In the genomic region with DNA sequence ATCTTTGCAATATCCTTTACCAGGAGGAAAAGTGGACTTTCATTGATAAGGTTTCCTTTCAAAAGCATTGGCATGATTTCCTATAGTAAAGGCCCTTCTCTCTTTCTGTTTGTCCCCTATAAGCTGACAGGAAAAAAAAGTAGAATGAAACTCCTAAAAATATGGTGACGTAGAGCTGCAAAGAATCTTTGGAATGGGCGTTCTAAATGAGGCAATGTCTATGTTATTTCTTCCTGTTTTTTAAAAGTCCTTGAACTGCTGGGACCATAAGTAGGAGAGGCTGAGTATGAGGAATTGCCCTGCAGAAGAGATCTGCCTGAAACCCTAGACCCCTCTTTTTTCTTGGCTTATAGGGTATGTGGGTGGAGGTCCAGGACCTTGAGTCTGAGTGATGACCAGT, we compare ENCODE assay signal across 22 cellular contexts. TPM values are rescaled to one million over a fixed set of nuclear protein-coding genes. Genes with fewer than 3 reads are reported as not detected.
A peak's percentile ranks its signal among the peaks of the same experiment; 100 is the strongest.
DNase-seq lines count a peak whose midpoint lies in the region; ATAC-seq, FAIRE-seq and TF ChIP-seq lines count a peak whose summit lies in the region.
"Had no signal": no experiment of that assay in that cellular context is flagged by ENCODE, and none has a peak within 500 bp of the region (broad histone marks: within the 10 kb centered on the region; RNA-seq: fewer than 3 reads in every experiment).

No MANE protein-coding gene starts in this region.

- H4K20me1 ChIP-seq in mammary epithelial cell (ENCODE audit: insufficient read depth, low read length) (no peaks in the 10 kb centered on the region), keratinocyte (ENCODE audit: control insufficient read depth, extremely low read depth, insufficient read depth, low read length) (no peaks in the 10 kb centered on the region)

- TF ChIP-seq POLR2A in breast epithelium (IDR thresholded peaks at IDR 0.05), result no peak

- peak; percentile 9 for FAIRE-seq in keratinocyte (lab: Jason Lieb, UNC)

- H3K36me3 ChIP-seq in mammary epithelial cell (ENCODE audit: insufficient read depth, low read length) (no peaks in the 10 kb centered on the region), breast epithelium (no peaks in the 10 kb centered on the region), keratinocyte (ENCODE audit: control insufficient read depth in 2 of 2, extremely low read depth in 1 of 2, insufficient read depth in 2 of 2, low read length in 2 of 2) (no peaks in the 10 kb centered on the region), tibial artery (no peaks in the 10 kb centered on the region)
- H3K36me3 ChIP-seq: gastrocnemius medialis, Peyer's patch had no signal

- WGBS in mammary epithelial cell (ENCODE audit: low coverage, missing lambda C conversion rate), result 100% methylated on average over 2 of the region's 2 CpGs

- dilution Hi-C loops in mammary epithelial cell (cut with HindIII; ENCODE audit: low sequenced_read_pairs) (no loop called here), keratinocyte (cut with MboI; ENCODE audit: extremely low pct_ligation_motif_present, low sequenced_read_pairs) (loop anchor here (25.0 kb wide), 1 partner anchor 168 kb away; no protein-coding TSS in a partner anchor)

- intact Hi-C loops in mammary epithelial cell (cut with micrococcal nuclease), result no loop called here
- intact Hi-C loops in breast epithelium (cut with DNase I; ENCODE audit: low total_unique reads), result no loop called here
- intact Hi-C loops in tibial artery (cut with DNase I; ENCODE audit: low total_unique reads), result no loop called here

- no peaks in the 10 kb centered on the region for H3K79me2 ChIP-seq in mammary epithelial cell (ENCODE audit: insufficient read depth, low read length)
- no peaks in the 10 kb centered on the region for H3K79me2 ChIP-seq in keratinocyte (ENCODE audit: control insufficient read depth, insufficient read depth, low read length)

- H3K4me3 ChIP-seq in mammary epithelial cell (replicated peaks in 1 of 3; ENCODE audit: insufficient read depth in 1 of 3, low read depth in 2 of 3, low read length in 3 of 3) (no peak overlapping the region), breast epithelium (no peak overlapping the region), choroid plexus epithelial cell (ENCODE audit: low read depth, low read length) (no peak overlapping the region), keratinocyte (ENCODE audit: control insufficient read depth in 2 of 3, extremely low read depth in 1 of 3, insufficient read depth in 2 of 3, low read depth in 1 of 3, low read length in 3 of 3) (no peak overlapping the region), tibial artery (no peak overlapping the region)
- H3K4me3 ChIP-seq: gastrocnemius medialis, Peyer's patch had no signal

- no peaks in the 10 kb centered on the region for H3K27me3 ChIP-seq in mammary epithelial cell (ENCODE audit: insufficient read depth, low read length)
- H3K27me3 ChIP-seq in breast epithelium, result no peaks in the 10 kb centered on the region
- H3K27me3 ChIP-seq in keratinocyte (ENCODE audit: control insufficient read depth, extremely low read depth, insufficient read depth, low read length), result no peaks in the 10 kb centered on the region
- no peaks in the 10 kb centered on the region for H3K27me3 ChIP-seq in tibial artery
- H3K27me3 ChIP-seq: BE2C, gastrocnemius medialis, Peyer's patch had no signal

- H3K27ac ChIP-seq in mammary epithelial cell (ENCODE audit: insufficient read depth, low read depth, low read length), result peak overlapping the region; percentile 85
- peak overlapping the region in 1 of 2 donors; percentile 55 for H3K27ac ChIP-seq in breast epithelium
- no peak overlapping the region for H3K27ac ChIP-seq in keratinocyte (ENCODE audit: control insufficient read depth, insufficient read depth, low read length)
- H3K27ac ChIP-seq in tibial artery, result peak overlapping the region; percentile 41 to 65
- H3K27ac ChIP-seq: gastrocnemius medialis, Peyer's patch had no signal

- H3K9me3 ChIP-seq in mammary epithelial cell (replicated peaks; ENCODE audit: insufficient read depth, low read length) (no peaks in the 10 kb centered on the region), breast epithelium (no peaks in the 10 kb centered on the region), keratinocyte (ENCODE audit: control insufficient read depth, low read depth, low read length) (no peaks in the 10 kb centered on the region), tibial artery (no peaks in the 10 kb centered on the region)
- H3K9me3 ChIP-seq: BE2C, Caco-2, gastrocnemius medialis, Peyer's patch had no signal

- ATAC-seq in HG03520 (IDR thresholded peaks at IDR 0.05; ENCODE audit: unreplicated experiment), result no peak
- ATAC-seq: activated CD8-positive, alpha-beta T cell treated with anti-CD3 and anti-CD28 coated beads, Interleukin-2, amount 10 ng/mL, durations not matched to agents 7 days and 5 days; gastrocnemius medialis had no signal

- CTCF ChIA-PET in mammary epithelial cell (lab: Charles Lee; ENCODE audit: low non-redundant PET), result no interaction called here

- in situ Hi-C loops in mammary epithelial cell (cut with MboI; ENCODE audit: low sequenced_read_pairs in 2 of 2), result no loop called here
- in situ Hi-C loops in ACHN (cut with HindIII; ENCODE audit: low pct_ligation_motif_present, low pct_unique_long_range_greater_than_20kb, low sequenced_read_pairs), result no loop called here

- H3K9ac ChIP-seq in mammary epithelial cell (ENCODE audit: insufficient read depth, low read length) (no peak overlapping the region), keratinocyte (ENCODE audit: control insufficient read depth, extremely low read depth, insufficient read depth, low read length) (no peak overlapping the region)

- no peak overlapping the region for H2AFZ ChIP-seq in mammary epithelial cell (ENCODE audit: low read depth, low read length)
- no peak overlapping the region for H2AFZ ChIP-seq in keratinocyte (ENCODE audit: control insufficient read depth, low read length)

- no peak overlapping the region for H3K4me2 ChIP-seq in mammary epithelial cell (ENCODE audit: insufficient read depth, low read depth, low read length)
- no peak overlapping the region for H3K4me2 ChIP-seq in keratinocyte (ENCODE audit: control insufficient read depth, extremely low read depth, insufficient read depth, low read depth, low read length)

- DNase-seq in mammary epithelial cell (no peak), breast epithelium (ENCODE audit: low spot score in 2 of 2) (no peak), choroid plexus epithelial cell (ENCODE audit: low read depth) (peak; percentile 82), keratinocyte (ENCODE audit: low read depth, low spot score) (no peak), tibial artery (no peak), activated gamma-delta T cell (lab: John Stamatoyannopoulos, UW) (no peak), ACHN (no peak)
- DNase-seq: 8988T; activated CD8-positive, alpha-beta T cell treated with anti-CD3 and anti-CD28 coated beads, Interleukin-2, amount 10 ng/mL, durations not matched to agents 7 days and 5 days; activated naive CD4-positive, alpha-beta T cell treated with anti-CD3 and anti-CD28 coated beads for 36 hours; activated T-cell treated with anti-CD3 and anti-CD28 coated beads, Interleukin-2, amount 50 U/mL, for 1 hour; BE2C; Caco-2; gastrocnemius medialis; H7; left cardiac atrium; NCI-H1092; NCI-H2029 treated with DMSO at 0.1 percent for 48 hours; NK-92 treated with Interleukin-12 subunit alpha and Interleukin-12 subunit beta, amount 100 ng/mL, for 24 hours; Peyer's patch had no signal

- H3K9me1 ChIP-seq in keratinocyte (ENCODE audit: control insufficient read depth, extremely low read depth, insufficient read depth, low read length), result no peaks in the 10 kb centered on the region

- TF ChIP-seq CTCF in mammary epithelial cell (conservative IDR thresholded peaks at IDR 0.05 in 1 of 2, IDR thresholded peaks at IDR 0.05 in 1 of 2; ENCODE audit: extremely low read depth in 1 of 2, insufficient read depth in 1 of 2, low read depth in 1 of 2, low read length in 2 of 2), result no peak
- TF ChIP-seq CTCF in breast epithelium (IDR thresholded peaks at IDR 0.05), result no peak
- TF ChIP-seq CTCF in choroid plexus epithelial cell (conservative IDR thresholded peaks at IDR 0.05; ENCODE audit: low read depth, low read length), result no peak
- TF ChIP-seq CTCF in keratinocyte (optimal IDR thresholded peaks at IDR 0.05 in 1 of 3, IDR thresholded peaks at IDR 0.05 in 1 of 3, conservative IDR thresholded peaks at IDR 0.05 in 1 of 3; ENCODE audit: extremely low read depth in 1 of 3, insufficient read depth in 2 of 3, low read length in 3 of 3), result no peak
- TF ChIP-seq CTCF in tibial artery (IDR thresholded peaks at IDR 0.05), result no peak

- no TSS peak for BruUV-seq in mammary epithelial cell (replicated peaks; lab: Mats Ljungman, UMichigan)

- H3K4me1 ChIP-seq in mammary epithelial cell (ENCODE audit: insufficient read depth, low read length), result peaks cover 67% of the 10 kb centered on the region
- H3K4me1 ChIP-seq in breast epithelium, result no peaks in the 10 kb centered on the region
- peaks cover 48% of the 10 kb centered on the region for H3K4me1 ChIP-seq in keratinocyte (ENCODE audit: control insufficient read depth, extremely low read depth, insufficient read depth, low read length)
- H3K4me1 ChIP-seq in tibial artery, result peaks cover 0 to 99% (median 65%) of the 10 kb centered on the region in 4 donors
- H3K4me1 ChIP-seq: BE2C, Peyer's patch had no signal

RNA-seq across cellular contexts. Expression of a gene that starts 17.2 kb away (rescaled TPM):
- total RNA-seq in mammary epithelial cell, result 1 to 10 TPM; 5.8 to 7.0 TPM
- 3.6 TPM for polyA plus RNA-seq in mammary epithelial cell
- not detected for polyA minus RNA-seq in mammary epithelial cell
- total RNA-seq in breast epithelium, result 10 to 100 TPM; 16.1 to 52.6 (median 22.1) TPM
- polyA plus RNA-seq in keratinocyte, result 1.8 to 5.3 TPM (median 4.0 TPM) in 3 replicates
- 14.4 TPM for polyA plus RNA-seq in keratinocyte (2011; ENCODE audit: low read depth)
- 1.2 and 2.7 TPM in 2 replicates for polyA plus RNA-seq in keratinocyte (2011; cell fraction: cytosol; rRNA removed)
- 4.3 and 5.2 TPM in 2 replicates for polyA plus RNA-seq in keratinocyte (2011; cell fraction: nucleus; rRNA removed)
- polyA plus RNA-seq in keratinocyte (2012; ENCODE audit: low replicate concordance), result 2.4 and 8.6 TPM in 2 replicates
- polyA minus RNA-seq in keratinocyte, result 0.56 to 4.3 TPM (median 1.5 TPM) in 3 replicates
- polyA minus RNA-seq in keratinocyte (2011; cell fraction: cytosol; rRNA and poly(A)+ RNA removed), result 5.2 TPM
- polyA minus RNA-seq in keratinocyte (2011; cell fraction: nucleus; rRNA and poly(A)+ RNA removed), result 3.1 and 5.4 TPM in 2 replicates
- total RNA-seq: activated CD8-positive, alpha-beta T cell treated with anti-CD3 and anti-CD28 coated beads, Interleukin-2, amount 10 ng/mL, durations not matched to agents 7 days and 5 days; activated naive CD4-positive, alpha-beta T cell treated with anti-CD3 and anti-CD28 coated beads for 36 hours; NCI-H460 had no signal
